ENCODE assay signal across 22 cellular contexts in genomic region chr14:95054346-95055280, GRCh38.
DNase-seq lines count a peak whose midpoint lies in the region; ATAC-seq and TF ChIP-seq lines count a peak whose summit lies in the region.
"Had no signal": no experiment of that assay in that cellular context is flagged by ENCODE, and none has a peak within 500 bp of the region (broad histone marks: within the 10 kb centered on the region; RNA-seq: fewer than 3 reads in every experiment).

No MANE protein-coding gene starts in this region.

- no peaks in the 10 kb centered on the region for H3K27me3 ChIP-seq in neuronal stem cell (ENCODE audit: control insufficient read depth in 3 of 3, insufficient read depth in 3 of 3, low read depth in 1 of 3, low read length in 3 of 3)
- H3K27me3 ChIP-seq in aorta (ENCODE audit: control insufficient read depth in 1 of 2, insufficient read depth in 2 of 2, low read length in 1 of 2), result no peaks in the 10 kb centered on the region
- H3K27me3 ChIP-seq: MG63 had no signal

- peak overlapping the region; percentile 58 for H2AK5ac ChIP-seq in neuronal stem cell (ENCODE audit: low read depth, low read length)

- no peaks in the 10 kb centered on the region for H3K9me3 ChIP-seq in neuronal stem cell (replicated peaks in 1 of 2; ENCODE audit: control insufficient read depth in 2 of 2, insufficient read depth in 1 of 2, low read depth in 1 of 2, low read length in 2 of 2)
- no peaks in the 10 kb centered on the region for H3K9me3 ChIP-seq in aorta (ENCODE audit: control insufficient read depth, low read length)
- H3K9me3 ChIP-seq: A549, MG63 had no signal

- no peak overlapping the region for H2BK120ac ChIP-seq in neuronal stem cell (ENCODE audit: low read depth, low read length)

- no peak overlapping the region for H4K8ac ChIP-seq in neuronal stem cell (ENCODE audit: low read depth, low read length)

- TF ChIP-seq CTCF in VCaP (conservative IDR thresholded peaks at IDR 0.05), result no peak

- WGBS in neuronal stem cell (ENCODE audit: extremely low coverage in 2 of 2, insufficient read length in 2 of 2, insufficient replicate concordance in 1 of 2), 2 donors, result no CpG with 5 or more reads among the region's 23 CpGs
- WGBS in aorta, 2 donors, result 89 to 92% methylated on average over 23 of the region's 23 CpGs

- H3K18ac ChIP-seq in neuronal stem cell (ENCODE audit: low read length), result peak overlapping the region; percentile 77

- H3K4ac ChIP-seq in neuronal stem cell (ENCODE audit: low read length), result no peak overlapping the region

- no peaks in the 10 kb centered on the region for H3K79me1 ChIP-seq in neuronal stem cell (ENCODE audit: low read depth, low read length)

- DNase-seq in cardiac septum (ENCODE audit: low spot score), result peak; percentile 63
- no peak for DNase-seq in left ventricle myocardium superior
- no peak for DNase-seq in neuronal stem cell (ENCODE audit: low spot score)
- no peak for DNase-seq in aorta
- no peak for DNase-seq in GM03348 (ENCODE audit: low spot score)
- DNase-seq in DMS79 treated with DMSO at 0.1 percent for 48 hours (lab: John Stamatoyannopoulos, UW), result no peak
- DNase-seq: C1 segment of cervical spinal cord; CD4-positive, alpha-beta memory T cell; COR-L47; DMS79; KBM-7; MG63; NCI-H1105 treated with DMSO at 0.1 percent for 48 hours; NCI-H2029; NCI-H446; NCI-H524 treated with DMSO at 0.1 percent for 48 hours; NCI-H774; PC-3; SHP77 had no signal

- H2BK12ac ChIP-seq in neuronal stem cell (ENCODE audit: low read length), result peak overlapping the region; percentile 93

- H3K4me3 ChIP-seq in neuronal stem cell (ENCODE audit: low read length in 2 of 2) (no peak overlapping the region), aorta (ENCODE audit: low read length in 2 of 2) (no peak overlapping the region)
- H3K4me3 ChIP-seq: A549, MG63 had no signal

- no peaks in the 10 kb centered on the region for H3K36me3 ChIP-seq in neuronal stem cell (replicated peaks in 1 of 2; ENCODE audit: control insufficient read depth in 2 of 2, insufficient read depth in 2 of 2, low read length in 2 of 2)
- no peaks in the 10 kb centered on the region for H3K36me3 ChIP-seq in aorta (ENCODE audit: control insufficient read depth in 1 of 2, insufficient read depth in 2 of 2, low read length in 1 of 2)
- H3K36me3 ChIP-seq: MG63 had no signal

- H3K4me1 ChIP-seq in neuronal stem cell (ENCODE audit: control insufficient read depth in 2 of 2, insufficient read depth in 1 of 2, low read depth in 1 of 2, low read length in 2 of 2), result peaks cover 0 to 9% of the 10 kb centered on the region in 2 donors
- H3K4me1 ChIP-seq in aorta (ENCODE audit: control insufficient read depth in 1 of 2, insufficient read depth in 2 of 2, low read length in 2 of 2), result no peaks in the 10 kb centered on the region
- H3K4me1 ChIP-seq: A549 had no signal

- no peak overlapping the region for H4K91ac ChIP-seq in neuronal stem cell (ENCODE audit: low read depth, low read length, poor library complexity)

- no peak overlapping the region for H3K14ac ChIP-seq in neuronal stem cell (ENCODE audit: low read length)

- no peak for ATAC-seq in left ventricle myocardium superior
- ATAC-seq in aorta (ENCODE audit: low FRiP score), result peak; percentile 28
- ATAC-seq in GM21825 (IDR thresholded peaks at IDR 0.05; ENCODE audit: unreplicated experiment), result no peak
- ATAC-seq: A549, PC-3 had no signal

- peak overlapping the region; percentile 79; the same call in 1 of the 2 replicates for H3K27ac ChIP-seq in VCaP
- H3K27ac ChIP-seq in neuronal stem cell (replicated peaks; ENCODE audit: low read length), result no peak overlapping the region
- H3K27ac ChIP-seq in aorta (ENCODE audit: low read depth in 1 of 2, low read length in 2 of 2), result no peak overlapping the region
- H3K27ac ChIP-seq: A549 had no signal

- peak overlapping the region; percentile 69 for H3K23ac ChIP-seq in neuronal stem cell (ENCODE audit: low read depth, low read length, poor library complexity)

- no peak overlapping the region for H2AFZ ChIP-seq in neuronal stem cell (ENCODE audit: low read length)

- no peak overlapping the region for H3K4me2 ChIP-seq in neuronal stem cell (ENCODE audit: insufficient read depth, low read length, poor library complexity, severe bottlenecking)
- H3K4me2 ChIP-seq: A549 had no signal

- H3K9ac ChIP-seq in neuronal stem cell (ENCODE audit: low read depth, low read length, poor library complexity), result no peak overlapping the region

- H2BK5ac ChIP-seq in neuronal stem cell (ENCODE audit: low read length), result no peak overlapping the region

- intact Hi-C loops in cardiac septum (cut with DNase I), result no loop called here
- intact Hi-C loops in left ventricle myocardium superior (cut with micrococcal nuclease), result no loop called here
- intact Hi-C loops in aorta (cut with DNase I), result no loop called here

- H2BK15ac ChIP-seq in neuronal stem cell (ENCODE audit: low read length), result peak overlapping the region; percentile 59
